In the genomic region with DNA sequence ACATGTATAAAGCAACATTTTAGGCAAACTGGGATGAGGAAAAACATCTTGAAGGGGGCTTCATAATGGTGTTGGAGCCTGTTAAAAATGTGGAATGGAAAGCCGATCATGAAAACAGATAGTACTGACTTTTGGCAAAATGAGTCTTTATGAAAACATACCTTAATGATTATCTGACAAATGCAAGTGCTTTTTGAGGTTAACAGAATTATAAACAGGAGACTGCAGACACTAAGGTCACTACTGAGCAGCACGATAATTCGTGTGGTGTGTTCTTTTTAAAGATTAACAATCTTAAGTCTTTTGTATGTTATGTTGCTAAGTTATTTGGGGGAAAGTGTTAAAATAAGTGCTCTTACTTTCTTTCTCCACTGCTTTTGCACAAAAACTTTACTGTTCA, we compare ENCODE assay signal across 17 cellular contexts.
DNase-seq lines count a peak whose midpoint lies in the region; ATAC-seq, FAIRE-seq and TF ChIP-seq lines count a peak whose summit lies in the region.
"Had no signal": no experiment of that assay in that cellular context is flagged by ENCODE, and none has a peak within 500 bp of the region (broad histone marks: within the 10 kb centered on the region; RNA-seq: fewer than 3 reads in every experiment).

No MANE protein-coding gene starts in this region.

- H3K9me2 ChIP-seq in Loucy (replicated peaks; ENCODE audit: low read depth, low read length), result no peaks in the 10 kb centered on the region

- no peak overlapping the region for H2AFZ ChIP-seq in Loucy (ENCODE audit: low read length)
- no peak overlapping the region for H2AFZ ChIP-seq in K562 (ENCODE audit: low read depth, low read length)

- H3K27ac ChIP-seq in K562 (ENCODE audit: extremely low read depth, low read depth, low read length), result no peak overlapping the region
- H3K27ac ChIP-seq: BLaER1 treated with 17β-estradiol and CSF1 and Interleukin-3, amounts not matched to agents 10 nM and 100 nM; KMS-11; Peyer's patch; SK-N-MC had no signal

- H3K79me2 ChIP-seq in Loucy (ENCODE audit: insufficient read depth, low read length), result peaks cover 97% of the 10 kb centered on the region
- H3K79me2 ChIP-seq in K562 (ENCODE audit: control insufficient read depth, insufficient read depth, low read length), result peaks cover 96% of the 10 kb centered on the region

- H3K4me2 ChIP-seq in Loucy (ENCODE audit: low read depth, low read length, poor library complexity, severe bottlenecking), result peak overlapping the region; percentile 26
- no peak overlapping the region for H3K4me2 ChIP-seq in K562 (ENCODE audit: insufficient read depth, low read length)
- H3K4me2 ChIP-seq: BLaER1 treated with 17β-estradiol and CSF1 and Interleukin-3, amounts not matched to agents 10 nM and 100 nM; KMS-11 had no signal

- peaks cover 16% of the 10 kb centered on the region for H3K4me1 ChIP-seq in Loucy (ENCODE audit: insufficient read depth, low read length, poor library complexity, severe bottlenecking)
- H3K4me1 ChIP-seq in K562 (replicated peaks in 1 of 2; ENCODE audit: control insufficient read depth in 2 of 2, insufficient read depth in 2 of 2, low read length in 2 of 2), result peaks cover 7 to 24% of the 10 kb centered on the region in 2 experiments; a peak in 4 of 5 replicates

- H3K27me3 ChIP-seq in Loucy (ENCODE audit: insufficient read depth, low read length, poor library complexity, severe bottlenecking) (no peaks in the 10 kb centered on the region), K562 (ENCODE audit: control insufficient read depth in 2 of 2, insufficient read depth in 2 of 2, low read length in 2 of 2) (no peaks in the 10 kb centered on the region)
- H3K27me3 ChIP-seq: BLaER1 treated with 17β-estradiol and CSF1 and Interleukin-3, amounts not matched to agents 10 nM and 100 nM; Peyer's patch had no signal

- no peak for TF ChIP-seq EP300 in K562 (IDR thresholded peaks at IDR 0.05; ENCODE audit: low read length)

- H3K36me3 ChIP-seq in Loucy (ENCODE audit: insufficient read depth, low read length) (no peaks in the 10 kb centered on the region), K562 (ENCODE audit: control insufficient read depth, insufficient read depth, low read length) (no peaks in the 10 kb centered on the region)
- H3K36me3 ChIP-seq: Peyer's patch had no signal

- POLR2A ChIA-PET in K562 (lab: Yijun Ruan, JAX), result interaction anchor here (0.8 kb wide), 1 partner anchor 10 kb away, joined by 3 read pairs; no protein-coding TSS in a partner anchor

- H3K9me3 ChIP-seq in Loucy (ENCODE audit: insufficient read depth, low read depth, low read length) (no peaks in the 10 kb centered on the region), K562 (replicated peaks; ENCODE audit: control insufficient read depth, insufficient read depth, low read depth, low read length) (0 out of 2 replicates have a peak, but pooled peaks cover under 1% of the 10 kb centered on the region)

- peaks cover 18% of the 10 kb centered on the region for H3K4me1 Mint-ChIP-seq in mesothelial cell of epicardium

- intact Hi-C loops in K562 (cut with micrococcal nuclease) (loop anchor here (2.0 to 5.0 kb wide), 3 partner anchors 88 to 202 kb away; no protein-coding TSS in a partner anchor), posterior cingulate gyrus (cut with DNase I) (no loop called here)

- WGBS in K562 (ENCODE audit: insufficient coverage, low coverage, missing lambda C conversion rate), result 9% methylated on average over 3 of the region's 3 CpGs

- TF ChIP-seq POLR2A in K562 (conservative IDR thresholded peaks at IDR 0.05), result no peak

- H3K4me3 ChIP-seq in Loucy (ENCODE audit: low read length, poor library complexity, severe bottlenecking) (no peak overlapping the region), K562 (no peak overlapping the region)
- H3K4me3 ChIP-seq: BLaER1 treated with 17β-estradiol and CSF1 and Interleukin-3, amounts not matched to agents 10 nM and 100 nM; Peyer's patch; SK-N-MC had no signal

- CTCF ChIA-PET in K562 (lab: Yijun Ruan, JAX; ENCODE audit: low intra/inter-chr PET ratio), result no interaction called here

- FAIRE-seq in K562 (lab: Jason Lieb, UNC), result no peak
- FAIRE-seq: D721Med, H54 had no signal

- BruUV-seq in K562 (replicated peaks; lab: Mats Ljungman, UMichigan), result no TSS peak

- no peak for ATAC-seq in K562

- peaks cover 22% of the 10 kb centered on the region for H3K36me3 Mint-ChIP-seq in mesothelial cell of epicardium

- no peak overlapping the region for H3K9ac ChIP-seq in Loucy (ENCODE audit: low read depth, low read length, poor library complexity, severe bottlenecking)
- no peak overlapping the region for H3K9ac ChIP-seq in K562 (ENCODE audit: insufficient read depth in 1 of 2, low read depth in 2 of 2, low read length in 2 of 2)
- H3K9ac ChIP-seq: BLaER1 treated with 17β-estradiol and CSF1 and Interleukin-3, amounts not matched to agents 10 nM and 100 nM; KMS-11 had no signal

- TF ChIP-seq RAD21 in K562 (CRISPR knock-in tag; conservative IDR thresholded peaks at IDR 0.05 in 1 of 2, IDR thresholded peaks at IDR 0.05 in 1 of 2), result no peak

- peaks cover 20% of the 10 kb centered on the region for H3K9me3 Mint-ChIP-seq in mesothelial cell of epicardium

- H3F3A ChIP-seq in Loucy (ENCODE audit: low read depth), result no peaks in the 10 kb centered on the region

- H3K27me3 Mint-ChIP-seq in mesothelial cell of epicardium (ENCODE audit: low read depth), result no peaks in the 10 kb centered on the region

- in situ Hi-C loops in K562 (cut with MboI), result no loop called here

- H3K4me3 Mint-ChIP-seq in mesothelial cell of epicardium, result no peak overlapping the region

- H3K9me1 ChIP-seq in K562 (ENCODE audit: control insufficient read depth, insufficient read depth, low read length), result peaks cover 2% of the 10 kb centered on the region

- no peak for TF ChIP-seq CTCF in Loucy (conservative IDR thresholded peaks at IDR 0.05; ENCODE audit: low read length)
- no peak for TF ChIP-seq CTCF in K562 (IDR thresholded peaks at IDR 0.05 in 2 of 3, conservative IDR thresholded peaks at IDR 0.05 in 1 of 3; ENCODE audit: insufficient read depth in 2 of 3, low read depth in 1 of 3, low read length in 3 of 3)
- TF ChIP-seq CTCF in mesothelial cell of epicardium (IDR thresholded peaks at IDR 0.05; ENCODE audit: unreplicated experiment), result no peak

- H4K20me1 ChIP-seq in Loucy (ENCODE audit: insufficient read depth, low read length, poor library complexity, severe bottlenecking), result peaks cover 57% of the 10 kb centered on the region
- peaks cover 37% of the 10 kb centered on the region for H4K20me1 ChIP-seq in K562 (replicated peaks; ENCODE audit: control insufficient read depth, insufficient read depth, low read length)

- H3K27ac Mint-ChIP-seq in mesothelial cell of epicardium, result peak overlapping the region; percentile 71

- DNase-seq in EH (ENCODE audit: low read depth) (peak; percentile 56), K562 (ENCODE audit: extremely low read depth in 1 of 4, low spot score in 3 of 4) (no peak), mesothelial cell of epicardium (ENCODE audit: low spot score in 2 of 2, unreplicated experiment in 2 of 2) (no peak), NCI-H146 (lab: John Stamatoyannopoulos, UW) (no peak), posterior cingulate gyrus (no peak), NOMO-1 treated with DMSO at 0.1 percent for 48 hours (lab: John Stamatoyannopoulos, UW; ENCODE audit: unreplicated experiment) (no peak)
- DNase-seq: CD8-positive, alpha-beta memory T cell; DMS79; NCI-H1417 treated with DMSO at 0.1 percent for 48 hours; NCI-H1930 had no signal

TF ChIP-seq in K562, 482 proteins besides CTCF, POLR2A, EP300 and RAD21:
- no peak for TF ChIP-seq TSC22D4 (tag; IDR thresholded peaks at IDR 0.05)
- TF ChIP-seq TCF3 (CRISPR knock-in tag; IDR thresholded peaks at IDR 0.05), result peak; percentile 77
- TF ChIP-seq TAL1 (IDR thresholded peaks at IDR 0.05), result peak; percentile 37; the same call in 1 of the 2 replicates
- TF ChIP-seq CBFA2T3 (IDR thresholded peaks at IDR 0.05), result peak; percentile 61
- peak; percentile 69 for TF ChIP-seq TEAD4 (IDR thresholded peaks at IDR 0.05; ENCODE audit: low read length)
- TF ChIP-seq TEAD4 (CRISPR knock-in tag; IDR thresholded peaks at IDR 0.05; ENCODE audit: borderline replicate concordance), result no peak
